Comparison of ENCODE assay signal across 22 cellular contexts in the genomic region with DNA sequence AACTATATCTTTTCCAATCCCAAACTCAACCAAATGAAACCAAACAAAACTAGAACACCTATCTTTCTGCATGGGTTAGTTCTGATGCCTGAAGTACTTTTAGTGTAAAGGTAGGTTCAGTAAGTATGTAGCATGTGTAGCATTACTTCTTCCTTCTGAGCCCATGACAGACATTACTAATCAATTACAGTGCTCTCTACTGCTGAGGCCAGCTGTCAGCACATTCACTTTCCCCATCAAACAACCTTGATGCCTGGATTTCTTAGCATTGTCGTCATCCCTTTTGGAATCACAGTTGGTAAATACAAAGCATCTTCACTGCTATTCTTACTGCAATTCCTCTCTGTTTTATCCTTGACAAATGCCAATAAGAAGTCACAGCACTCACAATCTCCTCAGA.
"Had no signal": no experiment of that assay in that cellular context is flagged by ENCODE, and none has a peak within 500 bp of the region (broad histone marks: within the 10 kb centered on the region; RNA-seq: fewer than 3 reads in every experiment).

No MANE protein-coding gene starts in this region.

- DNase-seq: activated CD4-positive, alpha-beta T cell treated with anti-CD3 and anti-CD28 coated beads, Interleukin-2, amount 10 ng/mL, durations not matched to agents 7 days and 5 days; activated naive CD4-positive, alpha-beta T cell; activated T-cell treated with anti-CD3 and anti-CD28 coated beads, Interleukin-2, amount 50 U/mL, for 24 hours; adrenal gland; central memory CD4-positive, alpha-beta T cell; dermis blood vessel endothelial cell; effector memory CD8-positive, alpha-beta T cell; esophagus squamous epithelium; gastrocnemius medialis; hippocampal formation; left cardiac atrium; midbrain; natural killer cell; retina; spleen; stimulated activated CD4-positive, alpha-beta T cell treated with anti-CD3 and anti-CD28 coated beads, Interleukin-4, amount 100 ng/mL, for 24 hours; stimulated activated naive CD4-positive, alpha-beta T cell treated with Interleukin-2 at 50 U/mL for 16 hours; thyroid gland; upper lobe of right lung had no signal

- H3K4me1 ChIP-seq: adrenal gland, esophagus squamous epithelium, gastrocnemius medialis, spleen, thyroid gland, upper lobe of right lung had no signal

- H3K4me3 ChIP-seq: adrenal gland, esophagus squamous epithelium, gastrocnemius medialis, spleen, thyroid gland, upper lobe of right lung had no signal

- H3K36me3 ChIP-seq: adrenal gland, esophagus squamous epithelium, gastrocnemius medialis, spleen, thyroid gland, upper lobe of right lung had no signal

- H3K9me3 ChIP-seq: adrenal gland, esophagus squamous epithelium, gastrocnemius medialis, spleen, thyroid gland had no signal

- H3K27me3 ChIP-seq: adrenal gland, esophagus squamous epithelium, gastrocnemius medialis, thyroid gland, upper lobe of right lung had no signal

- ATAC-seq: activated CD4-positive, CD25-positive, alpha-beta regulatory T cell treated with anti-CD3 and anti-CD28 coated beads, Interleukin-2, amount 50 U/mL, for 24 hours; activated T-helper 17 cell treated with anti-CD3 and anti-CD28 coated beads, Interleukin-2, amount 50 U/mL, for 72 hours; effector memory CD8-positive, alpha-beta T cell; gastrocnemius medialis; left cardiac atrium; natural killer cell; upper lobe of right lung had no signal

- FAIRE-seq: astrocyte had no signal

- H3K27ac ChIP-seq: adrenal gland, esophagus squamous epithelium, gastrocnemius medialis, spleen, thyroid gland, upper lobe of right lung had no signal
